1 cellular context compared by ENCODE assay signal in genomic region chr7:143259765-143260164, GRCh38.
A peak's percentile ranks its signal among the peaks of the same experiment; 100 is the strongest.
TF ChIP-seq lines count a peak whose summit lies in the region.

No MANE protein-coding gene starts in this region.

TF ChIP-seq in liver, 16 proteins besides CTCF, POLR2A, EP300 and RAD21 (continued from another document):
- peak; percentile 52 for TF ChIP-seq ATF3 (IDR thresholded peaks at IDR 0.05)
- TF ChIP-seq JUND (IDR thresholded peaks at IDR 0.05) = peak; percentile 74 to 90
- TF ChIP-seq REST (IDR thresholded peaks at IDR 0.05) = no peak
- TF ChIP-seq, protein P1, sequence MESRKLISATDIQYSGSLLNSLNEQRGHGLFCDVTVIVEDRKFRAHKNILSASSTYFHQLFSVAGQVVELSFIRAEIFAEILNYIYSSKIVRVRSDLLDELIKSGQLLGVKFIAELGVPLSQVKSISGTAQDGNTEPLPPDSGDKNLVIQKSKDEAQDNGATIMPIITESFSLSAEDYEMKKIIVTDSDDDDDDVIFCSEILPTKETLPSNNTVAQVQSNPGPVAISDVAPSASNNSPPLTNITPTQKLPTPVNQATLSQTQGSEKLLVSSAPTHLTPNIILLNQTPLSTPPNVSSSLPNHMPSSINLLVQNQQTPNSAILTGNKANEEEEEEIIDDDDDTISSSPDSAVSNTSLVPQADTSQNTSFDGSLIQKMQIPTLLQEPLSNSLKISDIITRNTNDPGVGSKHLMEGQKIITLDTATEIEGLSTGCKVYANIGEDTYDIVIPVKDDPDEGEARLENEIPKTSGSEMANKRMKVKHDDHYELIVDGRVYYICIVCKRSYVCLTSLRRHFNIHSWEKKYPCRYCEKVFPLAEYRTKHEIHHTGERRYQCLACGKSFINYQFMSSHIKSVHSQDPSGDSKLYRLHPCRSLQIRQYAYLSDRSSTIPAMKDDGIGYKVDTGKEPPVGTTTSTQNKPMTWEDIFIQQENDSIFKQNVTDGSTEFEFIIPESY (IDR thresholded peaks at IDR 0.05) = peak; percentile 15
- no peak for TF ChIP-seq HNF4G (IDR thresholded peaks at IDR 0.05)
- TF ChIP-seq YY1 (IDR thresholded peaks at IDR 0.05) = peak; percentile 55
- TF ChIP-seq FOXA2 (IDR thresholded peaks at IDR 0.05) = peak; percentile 89
- no peak for TF ChIP-seq EGR1 (IDR thresholded peaks at IDR 0.05; ENCODE audit: low read depth in 2 of 2)
- no peak for TF ChIP-seq NR2F2 (IDR thresholded peaks at IDR 0.05)
